18 cellular contexts compared by ENCODE assay signal in the genomic region with DNA sequence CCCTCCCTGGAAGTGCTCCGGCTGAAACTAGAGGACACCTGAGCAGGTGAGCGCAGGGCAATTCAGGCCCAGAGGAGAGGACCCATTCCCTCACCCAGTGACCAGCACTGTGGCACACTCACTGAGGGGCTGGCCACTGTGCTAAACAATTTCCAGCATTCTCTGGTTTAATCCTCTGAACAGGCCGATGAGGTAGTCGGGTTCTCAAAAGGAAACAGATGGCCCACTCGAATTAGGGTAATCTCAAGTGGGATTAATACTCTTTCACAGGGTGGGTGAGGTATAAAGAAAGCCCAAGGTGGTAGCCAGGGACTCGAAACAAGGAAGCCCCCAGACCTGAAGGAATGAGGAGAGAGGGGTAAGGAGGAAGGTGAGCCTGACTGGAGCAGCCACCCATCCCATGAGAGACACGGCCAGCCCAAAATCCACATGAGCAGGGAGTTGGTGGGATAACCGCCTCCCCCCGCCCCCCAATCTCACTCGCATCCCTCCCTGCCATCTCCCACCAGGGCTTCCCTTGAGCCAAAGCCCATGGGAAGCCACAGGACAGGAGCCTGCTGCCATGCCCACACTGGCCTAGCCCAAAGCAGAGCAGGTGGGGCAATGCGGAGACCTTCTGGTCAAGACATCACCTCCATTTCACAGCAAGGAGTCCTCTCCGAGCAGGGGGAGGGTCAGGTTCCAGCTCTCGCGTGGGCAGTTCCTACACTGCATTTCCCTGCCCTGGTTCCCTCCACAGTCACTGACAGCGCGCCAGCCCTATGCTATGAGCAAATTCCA. TPM values are rescaled to one million over a fixed set of nuclear protein-coding genes. Genes with fewer than 3 reads are reported as not detected.
DNase-seq lines count a peak whose midpoint lies in the region; ATAC-seq, FAIRE-seq and TF ChIP-seq lines count a peak whose summit lies in the region.
"Had no signal": no experiment of that assay in that cellular context is flagged by ENCODE, and none has a peak within 500 bp of the region (broad histone marks: within the 10 kb centered on the region; RNA-seq: fewer than 3 reads in every experiment).

No MANE protein-coding gene starts in this region.

- no peak for FAIRE-seq in H1 (lab: Jason Lieb, UNC)
- FAIRE-seq: A204.1 had no signal

- intact Hi-C loops in activated CD4-positive, alpha-beta T cell treated with anti-CD3 and anti-CD28 coated beads for 36 hours (cut with DNase I, micrococcal nuclease), result no loop called here

- POLR2A ChIA-PET in activated CD4-positive, alpha-beta T cell treated with anti-CD3 and anti-CD28 coated beads for 36 hours (lab: Charles Lee), result no interaction called here
- POLR2A ChIA-PET in H1 (lab: Charles Lee; ENCODE audit: partially characterized antibody), result interaction anchor here (1.0 kb wide), 1 partner anchor 8 kb away, joined by 3 read pairs; no protein-coding TSS in a partner anchor

- no peak overlapping the region for H2BK12ac ChIP-seq in H1 (ENCODE audit: low read depth, low read length)

- no peak overlapping the region for H2AFZ ChIP-seq in H1 (ENCODE audit: low read length)

- H3K9me3 ChIP-seq in H1 (ENCODE audit: insufficient read depth in 2 of 2, low read depth in 1 of 2, low read length in 1 of 2), result no peaks in the 10 kb centered on the region
- H3K9me3 ChIP-seq: Peyer's patch had no signal

- no peak overlapping the region for H2BK120ac ChIP-seq in H1 (replicated peaks; ENCODE audit: low read depth, low read length)

- no peak overlapping the region for H4K91ac ChIP-seq in H1 (replicated peaks; ENCODE audit: insufficient read length, low read length)

- H3K4me3 ChIP-seq in H1 (ENCODE audit: extremely low read depth in 1 of 4, insufficient read depth in 2 of 4, low read depth in 3 of 4, low read length in 4 of 4), result no peak overlapping the region
- H3K4me3 ChIP-seq: Peyer's patch had no signal

- peaks cover 35% of the 10 kb centered on the region for H3K4me1 Mint-ChIP-seq in activated CD4-positive, alpha-beta T cell treated with anti-CD3 and anti-CD28 coated beads for 36 hours
- peaks cover 34% of the 10 kb centered on the region for H3K4me1 Mint-ChIP-seq in stimulated activated memory B cell treated with anti-CD40 and anti-IgM and Interleukin-4, amounts not matched to agents 10 μg/mL and 1 μg/mL and 100 μg/mL, for 72 hours

- H3K4me1 ChIP-seq in H1 (replicated peaks in 1 of 4; ENCODE audit: control insufficient read depth in 3 of 4, insufficient read depth in 4 of 4, low read length in 3 of 4), result no peaks in the 10 kb centered on the region; a peak in 2 of 7 replicates
- H3K4me1 ChIP-seq: Peyer's patch had no signal

- TF ChIP-seq CTCF in H1 (IDR thresholded peaks at IDR 0.05; ENCODE audit: control extremely low read depth in 1 of 3, insufficient read depth in 1 of 3, low read depth in 1 of 3, low read length in 3 of 3), result no peak

- TF ChIP-seq EP300 in H1 (IDR thresholded peaks at IDR 0.05; ENCODE audit: borderline replicate concordance in 1 of 2, low read depth in 2 of 2, low read length in 2 of 2), result no peak

- no peaks in the 10 kb centered on the region for H4K20me1 ChIP-seq in H1 (replicated peaks in 1 of 2; ENCODE audit: control insufficient read depth in 1 of 2, insufficient read depth in 2 of 2, low read length in 2 of 2)

- CTCF ChIA-PET in activated CD4-positive, alpha-beta T cell treated with anti-CD3 and anti-CD28 coated beads for 36 hours (lab: Charles Lee), result no interaction called here
- CTCF ChIA-PET in H1 (lab: Charles Lee; ENCODE audit: partially characterized antibody), result no interaction called here

- no peak overlapping the region for H3K4ac ChIP-seq in H1 (replicated peaks; ENCODE audit: insufficient read length, low read depth, low read length)

- ATAC-seq in activated CD4-positive, alpha-beta T cell treated with anti-CD3 and anti-CD28 coated beads for 36 hours, result no peak
- no peak for ATAC-seq in stimulated activated memory B cell treated with anti-CD40 and anti-IgM and Interleukin-4, amounts not matched to agents 10 μg/mL and 1 μg/mL and 100 μg/mL, for 72 hours

- no peak overlapping the region for H2BK20ac ChIP-seq in H1 (ENCODE audit: low read length)

- no peak overlapping the region for H3K4me3 Mint-ChIP-seq in activated CD4-positive, alpha-beta T cell treated with anti-CD3 and anti-CD28 coated beads for 36 hours
- H3K4me3 Mint-ChIP-seq in stimulated activated memory B cell treated with anti-CD40 and anti-IgM and Interleukin-4, amounts not matched to agents 10 μg/mL and 1 μg/mL and 100 μg/mL, for 72 hours, result no peak overlapping the region

- H3K79me1 ChIP-seq in H1 (ENCODE audit: low read depth, low read length), result no peaks in the 10 kb centered on the region; the same call in 1 of the 2 replicates

- H2BK15ac ChIP-seq in H1 (ENCODE audit: low read length), result no peak overlapping the region

- H3K23ac ChIP-seq in H1 (ENCODE audit: insufficient read length), result no peak overlapping the region

- 0 out of 2 replicates have a peak overlapping the region, but pooled peaks have one; percentile 13 for H2AK5ac ChIP-seq in H1 (ENCODE audit: low read depth, low read length)

- H3K56ac ChIP-seq in H1 (replicated peaks; ENCODE audit: insufficient read length, low read depth, low read length), result no peak overlapping the region

- no peaks in the 10 kb centered on the region for H3K27me3 Mint-ChIP-seq in activated CD4-positive, alpha-beta T cell treated with anti-CD3 and anti-CD28 coated beads for 36 hours
- H3K27me3 Mint-ChIP-seq in stimulated activated memory B cell treated with anti-CD40 and anti-IgM and Interleukin-4, amounts not matched to agents 10 μg/mL and 1 μg/mL and 100 μg/mL, for 72 hours, result no peaks in the 10 kb centered on the region

- no peak for TF ChIP-seq RAD21 in H1 (IDR thresholded peaks at IDR 0.05 in 1 of 2, conservative IDR thresholded peaks at IDR 0.05 in 1 of 2; ENCODE audit: low read depth in 2 of 2, low read length in 2 of 2)

- H3K36me3 Mint-ChIP-seq in activated CD4-positive, alpha-beta T cell treated with anti-CD3 and anti-CD28 coated beads for 36 hours (ENCODE audit: low read depth), result peaks cover 21% of the 10 kb centered on the region
- peaks cover 35% of the 10 kb centered on the region for H3K36me3 Mint-ChIP-seq in stimulated activated memory B cell treated with anti-CD40 and anti-IgM and Interleukin-4, amounts not matched to agents 10 μg/mL and 1 μg/mL and 100 μg/mL, for 72 hours

- no peak overlapping the region for H4K8ac ChIP-seq in H1 (ENCODE audit: extremely low read depth, insufficient read depth, low read length)

- H3K23me2 ChIP-seq in H1 (ENCODE audit: low read depth, low read length), result no peaks in the 10 kb centered on the region; the same call in 1 of the 2 replicates

- no peak overlapping the region for H2BK5ac ChIP-seq in H1 (ENCODE audit: low read depth, low read length)

- TF ChIP-seq POLR2A in H1 (IDR thresholded peaks at IDR 0.05; ENCODE audit: control extremely low read depth in 1 of 2, low read depth in 2 of 2, low read length in 2 of 2), result no peak

- WGBS in H1 (ENCODE audit: extremely low coverage in 1 of 2, insufficient coverage in 1 of 2, insufficient read length in 1 of 2, insufficient replicate concordance in 2 of 2, low coverage in 1 of 2, low lambda C conversion rate in 2 of 2, missing lambda C conversion rate in 1 of 2), 2 experiments, result 74% methylated on average over 8 of the region's 16 CpGs; no CpG with 5 or more reads in 1 of the 2 experiments

- no peak overlapping the region for H3K4me2 ChIP-seq in H1 (ENCODE audit: insufficient read depth in 1 of 2, low read depth in 2 of 2, low read length in 2 of 2)
- H3K4me2 ChIP-seq: KMS-11 had no signal

- no peak overlapping the region for H3K9ac ChIP-seq in H1 (replicated peaks in 1 of 4; ENCODE audit: extremely low read depth in 1 of 4, low read depth in 3 of 4, low read length in 3 of 4)
- H3K9ac ChIP-seq: KMS-11 had no signal

- no peaks in the 10 kb centered on the region for H3K36me3 ChIP-seq in H1 (ENCODE audit: control insufficient read depth in 2 of 4, insufficient read depth in 4 of 4, low read length in 3 of 4)
- H3K36me3 ChIP-seq: Peyer's patch had no signal

- H3K27me3 ChIP-seq in H1 (replicated peaks in 1 of 4; ENCODE audit: control insufficient read depth in 3 of 4, extremely low read depth in 1 of 4, insufficient read depth in 3 of 4, low read length in 3 of 4), result no peaks in the 10 kb centered on the region
- H3K27me3 ChIP-seq: Peyer's patch had no signal

- H3K14ac ChIP-seq in H1 (ENCODE audit: insufficient read length), result no peak overlapping the region

- no peak for DNase-seq in activated CD4-positive, alpha-beta T cell treated with anti-CD3 and anti-CD28 coated beads for 36 hours
- DNase-seq in activated CD4-positive, alpha-beta T cell treated with anti-CD3 and anti-CD28 coated beads for 4 hours, result no peak
- DNase-seq in NCI-H524 treated with DMSO at 0.1 percent for 48 hours (lab: John Stamatoyannopoulos, UW) (peak; percentile 84), H1 (ENCODE audit: low read depth in 1 of 2, low spot score in 2 of 2) (no peak), cerebellum (ENCODE audit: low spot score) (no peak), kidney glomerular epithelial cell (lab: John Stamatoyannopoulos, UW) (no peak)
- DNase-seq in effector CD8-positive, alpha-beta T cell (lab: John Stamatoyannopoulos, UW), result no peak
- DNase-seq: DND-41, H7, NCI-H1092 treated with DMSO at 0.1 percent for 48 hours, NCI-H1694, NCI-H774, Peyer's patch, Right ventricle myocardium superior had no signal

- peak overlapping the region; percentile 55 for H3K27ac Mint-ChIP-seq in activated CD4-positive, alpha-beta T cell treated with anti-CD3 and anti-CD28 coated beads for 36 hours
- H3K27ac Mint-ChIP-seq in stimulated activated memory B cell treated with anti-CD40 and anti-IgM and Interleukin-4, amounts not matched to agents 10 μg/mL and 1 μg/mL and 100 μg/mL, for 72 hours, result peak overlapping the region; percentile 84

- no peaks in the 10 kb centered on the region for H3K9me3 Mint-ChIP-seq in activated CD4-positive, alpha-beta T cell treated with anti-CD3 and anti-CD28 coated beads for 36 hours (ENCODE audit: low read depth)
- no peaks in the 10 kb centered on the region for H3K9me3 Mint-ChIP-seq in stimulated activated memory B cell treated with anti-CD40 and anti-IgM and Interleukin-4, amounts not matched to agents 10 μg/mL and 1 μg/mL and 100 μg/mL, for 72 hours

- no peak overlapping the region for H4K5ac ChIP-seq in H1 (ENCODE audit: insufficient read length, low read depth, low read length)

- H3K18ac ChIP-seq in H1 (ENCODE audit: extremely low read depth, low read length), result no peak overlapping the region

- H3K27ac ChIP-seq in H1 (ENCODE audit: low read depth, low read length), result no peak overlapping the region
- H3K27ac ChIP-seq: C4-2B, KMS-11, Peyer's patch had no signal

- no peaks in the 10 kb centered on the region for H3K79me2 ChIP-seq in H1 (ENCODE audit: control insufficient read depth in 1 of 2, insufficient read depth in 2 of 2, low read length in 2 of 2)

RNA-seq across cellular contexts. Expression of gene SH3KBP1, which starts 55.0 kb away (rescaled TPM):
- total RNA-seq in activated CD4-positive, alpha-beta T cell treated with anti-CD3 and anti-CD28 coated beads for 36 hours, result 10 to 100 TPM; 68.8 to 85.1 TPM
- 13.4 and 15.3 TPM in 2 replicates for total RNA-seq in H1 (2021; fragmentation: NEBNext Ultra II Directional; extraction: Animal tissue kit (Norgen Biotek cat#: 25700))
- polyA plus RNA-seq in H1 (2011; rRNA removed), result 5.3 and 7.2 TPM in 2 replicates
- 9.1 TPM for polyA plus RNA-seq in H1 (2011; cell fraction: cytosol; rRNA removed)
- 16.7 TPM for polyA plus RNA-seq in H1 (2011; cell fraction: nucleus; rRNA removed)
- 16.9 to 20.1 TPM (median 18.7 TPM) in 4 replicates for polyA plus RNA-seq in H1 (2012, experiment 1 of 2)
- 2.9 TPM for polyA plus RNA-seq in H1 (2012, experiment 2 of 2)
- 18.3 TPM for polyA plus RNA-seq in H1 (2013, experiment 1 of 2)
- polyA plus RNA-seq in H1 (2013, experiment 2 of 2), result 19.6 TPM
- 10.0 and 13.4 TPM in 2 replicates for polyA minus RNA-seq in H1 (2011; rRNA and poly(A)+ RNA removed)
- 5.5 TPM for polyA minus RNA-seq in H1 (2011; cell fraction: cytosol; rRNA and poly(A)+ RNA removed)
- polyA minus RNA-seq in H1 (2011; cell fraction: nucleus; rRNA and poly(A)+ RNA removed), result 13.2 TPM
- 7.9 TPM for total RNA-seq in cerebellum
